11 cellular contexts compared by ENCODE assay signal in the genomic region with DNA sequence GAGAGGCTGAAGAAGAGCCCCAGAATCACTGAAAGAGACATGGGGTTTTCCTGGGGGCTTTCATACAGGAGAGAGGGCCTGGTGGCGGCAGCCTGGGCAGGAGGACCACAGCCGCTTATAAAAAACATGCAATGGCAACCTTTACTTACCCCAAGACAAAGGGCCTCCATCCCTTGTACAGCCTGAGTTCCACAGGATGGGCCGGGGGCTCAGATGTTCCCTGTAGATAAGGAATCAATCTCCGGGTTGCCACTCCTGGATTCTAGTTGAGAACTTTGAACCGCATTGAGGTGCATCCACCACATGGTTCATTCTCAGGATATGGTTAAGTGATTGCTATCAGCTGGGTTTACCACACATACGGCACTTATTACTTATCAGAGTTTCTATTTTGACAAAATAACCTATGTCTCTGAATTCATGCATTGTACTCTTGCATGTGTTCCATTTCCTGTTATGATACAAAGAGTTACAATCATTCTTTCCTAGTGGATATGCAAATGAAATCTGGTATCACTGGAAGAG.
DNase-seq lines count a peak whose midpoint lies in the region; ATAC-seq and TF ChIP-seq lines count a peak whose summit lies in the region.
"Had no signal": no experiment of that assay in that cellular context is flagged by ENCODE, and none has a peak within 500 bp of the region (broad histone marks: within the 10 kb centered on the region; RNA-seq: fewer than 3 reads in every experiment).

No MANE protein-coding gene starts in this region.

- TF ChIP-seq CTCF in esophagus muscularis mucosa (IDR thresholded peaks at IDR 0.05) = no peak

- TF ChIP-seq POLR2A in esophagus muscularis mucosa (IDR thresholded peaks at IDR 0.05; ENCODE audit: low read depth) = no peak

- H3K27me3 ChIP-seq in esophagus muscularis mucosa = no peaks in the 10 kb centered on the region

- no peaks in the 10 kb centered on the region for H3K9me3 ChIP-seq in esophagus muscularis mucosa

- H3K27ac ChIP-seq in esophagus muscularis mucosa (replicated peaks in 1 of 4) = no peak overlapping the region
- H3K27ac ChIP-seq: coronary artery, KMS-11, parathyroid adenoma had no signal

- no peak for TF ChIP-seq EP300 in esophagus muscularis mucosa (IDR thresholded peaks at IDR 0.05)

- no peaks in the 10 kb centered on the region for H3K36me3 ChIP-seq in esophagus muscularis mucosa

- WGBS in esophagus muscularis mucosa = 58% methylated on average over 6 of the region's 6 CpGs

- DNase-seq in activated CD4-positive, alpha-beta T cell treated with anti-CD3 and anti-CD28 coated beads for 48 hours = peak; percentile 17
- no peak for DNase-seq in activated CD4-positive, alpha-beta T cell treated with anti-CD3 and anti-CD28 coated beads for 1 hour
- peak; percentile 25 for DNase-seq in stimulated activated CD8-positive, alpha-beta memory T cell treated with anti-CD3 and anti-CD28 coated beads, Interleukin-4, amount 100 ng/mL, for 48 hours
- DNase-seq in DMS153 (lab: John Stamatoyannopoulos, UW) = no peak
- no peak for DNase-seq in AML-193 (lab: John Stamatoyannopoulos, UW)
- DNase-seq in esophagus muscularis mucosa (ENCODE audit: extremely low spot score) = no peak

- H3K4me3 ChIP-seq in esophagus muscularis mucosa = no peak overlapping the region
- H3K4me3 ChIP-seq: coronary artery had no signal

- intact Hi-C loops in esophagus muscularis mucosa (cut with DNase I) = no loop called here

- ATAC-seq in HG02588 (IDR thresholded peaks at IDR 0.05; ENCODE audit: unreplicated experiment) = peak; percentile 81
- ATAC-seq in HG03520 (IDR thresholded peaks at IDR 0.05; ENCODE audit: unreplicated experiment) = peak; percentile 87

- peaks cover 0 to 7% (median 4%) of the 10 kb centered on the region in 4 donors for H3K4me1 ChIP-seq in esophagus muscularis mucosa
- H3K4me1 ChIP-seq: parathyroid adenoma had no signal

Comparison
In these comparisons a context has a peak if more than half of its experiments do, and no peak if none do; other contexts are left out.
1. DNase-seq: peak in activated CD4-positive, alpha-beta T cell treated with anti-CD3 and anti-CD28 coated beads for 48 hours (single experiment) and stimulated activated CD8-positive, alpha-beta memory T cell treated with anti-CD3 and anti-CD28 coated beads, Interleukin-4, amount 100 ng/mL, for 48 hours (single experiment); none in activated CD4-positive, alpha-beta T cell treated with anti-CD3 and anti-CD28 coated beads for 1 hour (single experiment), DMS153 (single experiment), AML-193 (0 of 2) and esophagus muscularis mucosa (single experiment).